ENCODE assay signal across 8 cellular contexts in the genomic region with DNA sequence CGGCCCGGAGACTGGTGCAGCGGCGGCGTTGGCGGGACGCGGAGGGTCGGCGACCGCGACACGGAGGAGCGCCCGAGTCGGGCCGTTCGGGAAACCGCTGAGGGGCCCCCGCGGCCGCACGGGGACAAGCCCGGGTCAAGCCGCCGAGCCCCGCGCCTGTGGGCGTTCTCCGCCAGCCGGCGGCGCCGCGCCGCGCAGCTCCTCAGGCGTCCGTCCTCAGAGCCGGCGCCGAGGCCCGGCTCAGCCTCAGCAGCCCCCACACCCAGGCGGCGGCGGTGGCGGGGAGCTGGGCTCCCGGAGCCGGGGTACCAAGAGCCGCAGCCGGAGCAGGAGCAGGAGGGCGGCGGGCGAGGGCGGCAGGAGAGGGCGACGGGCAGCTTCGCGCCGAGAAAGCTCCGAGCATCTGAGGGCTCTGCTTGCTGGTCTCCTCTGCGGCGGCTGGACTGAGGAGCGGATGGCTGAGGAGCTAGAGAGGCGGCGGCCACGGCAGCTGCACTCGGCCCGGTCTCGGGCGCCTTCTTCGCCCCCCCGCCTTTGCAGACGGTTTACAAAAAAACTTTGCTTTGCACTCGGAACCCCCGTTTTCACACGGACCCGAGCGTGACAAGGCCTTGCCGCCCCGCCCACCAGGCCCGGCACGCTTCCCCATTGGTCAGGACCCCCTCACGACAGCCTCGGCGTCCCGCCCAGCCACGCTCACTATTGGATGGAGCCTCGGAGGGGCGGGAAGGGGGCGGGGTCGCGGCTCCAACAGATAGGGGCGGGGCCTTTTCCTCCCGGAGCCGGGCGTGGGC. TPM values are rescaled to one million over a fixed set of nuclear protein-coding genes. Genes with fewer than 3 reads are reported as not detected.
DNase-seq lines count a peak whose midpoint lies in the region; ATAC-seq and TF ChIP-seq lines count a peak whose summit lies in the region.

A gene with protein sequence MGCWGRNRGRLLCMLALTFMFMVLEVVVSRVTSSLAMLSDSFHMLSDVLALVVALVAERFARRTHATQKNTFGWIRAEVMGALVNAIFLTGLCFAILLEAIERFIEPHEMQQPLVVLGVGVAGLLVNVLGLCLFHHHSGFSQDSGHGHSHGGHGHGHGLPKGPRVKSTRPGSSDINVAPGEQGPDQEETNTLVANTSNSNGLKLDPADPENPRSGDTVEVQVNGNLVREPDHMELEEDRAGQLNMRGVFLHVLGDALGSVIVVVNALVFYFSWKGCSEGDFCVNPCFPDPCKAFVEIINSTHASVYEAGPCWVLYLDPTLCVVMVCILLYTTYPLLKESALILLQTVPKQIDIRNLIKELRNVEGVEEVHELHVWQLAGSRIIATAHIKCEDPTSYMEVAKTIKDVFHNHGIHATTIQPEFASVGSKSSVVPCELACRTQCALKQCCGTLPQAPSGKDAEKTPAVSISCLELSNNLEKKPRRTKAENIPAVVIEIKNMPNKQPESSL (minus strand): TSS at position 522 of the 794 bp plus-strand sequence. CDS start 549 bp downstream, outside the sequence.

- peak; percentile 85 for ATAC-seq in HG03432 (IDR thresholded peaks at IDR 0.05; ENCODE audit: unreplicated experiment)

- no peaks in the 10 kb centered on the region for H3K27me3 Mint-ChIP-seq in chondrocyte (ENCODE audit: low read depth)

- DNase-seq in AG20443 (ENCODE audit: low spot score) (peak; percentile 99), NCI-H510A (lab: John Stamatoyannopoulos, UW) (peak; percentile 98), chondrocyte (ENCODE audit: low spot score) (peak; percentile 100), kidney tubule cell (ENCODE audit: low spot score) (peak; percentile 98)
- peak; percentile 99 for DNase-seq in activated CD4-positive, alpha-beta T cell treated with anti-CD3 and anti-CD28 coated beads for 1 hour
- DNase-seq in stimulated activated CD4-positive, alpha-beta T cell treated with anti-CD3 and anti-CD28 coated beads, Interleukin-1b, Interleukin-23, amount 100 ng/mL, for 24 hours (ENCODE audit: low read depth in 4 of 4, low spot score in 1 of 4) = peak; percentile 99 to 100 (median 100)

- H3K4me3 Mint-ChIP-seq in chondrocyte (ENCODE audit: unreplicated experiment) = peak within 1 kb of the TSS; percentile 95

- peak; percentile 94 for TF ChIP-seq POLR2A in GM19099 (IDR thresholded peaks at IDR 0.05; ENCODE audit: extremely low read depth, insufficient read length, low read depth)

- H3K4me1 Mint-ChIP-seq in chondrocyte (ENCODE audit: low read depth) = peaks cover 56% of the 10 kb centered on the region

- TF ChIP-seq CTCF in chondrocyte (IDR thresholded peaks at IDR 0.05) = no peak

- H3K9me3 Mint-ChIP-seq in chondrocyte (ENCODE audit: low read depth) = no peaks in the 10 kb centered on the region

- H3K27ac Mint-ChIP-seq in chondrocyte (ENCODE audit: unreplicated experiment) = peak within 1 kb of the TSS; percentile 88

- H3K36me3 Mint-ChIP-seq in chondrocyte (ENCODE audit: low read depth) = peaks cover 6% of the 10 kb centered on the region

RNA-seq across cellular contexts. Expression of the gene that starts here (rescaled TPM):
- 13.9 to 18.3 TPM (median 18.2 TPM) in 3 replicates for total RNA-seq in chondrocyte

Comparison
In these comparisons a context has a peak if more than half of its experiments do, and no peak if none do; other contexts are left out.
1. Peak in every context shown above with its lines: DNase-seq and ATAC-seq.